Comparison of ENCODE assay signal across 9 cellular contexts in the genomic region with DNA sequence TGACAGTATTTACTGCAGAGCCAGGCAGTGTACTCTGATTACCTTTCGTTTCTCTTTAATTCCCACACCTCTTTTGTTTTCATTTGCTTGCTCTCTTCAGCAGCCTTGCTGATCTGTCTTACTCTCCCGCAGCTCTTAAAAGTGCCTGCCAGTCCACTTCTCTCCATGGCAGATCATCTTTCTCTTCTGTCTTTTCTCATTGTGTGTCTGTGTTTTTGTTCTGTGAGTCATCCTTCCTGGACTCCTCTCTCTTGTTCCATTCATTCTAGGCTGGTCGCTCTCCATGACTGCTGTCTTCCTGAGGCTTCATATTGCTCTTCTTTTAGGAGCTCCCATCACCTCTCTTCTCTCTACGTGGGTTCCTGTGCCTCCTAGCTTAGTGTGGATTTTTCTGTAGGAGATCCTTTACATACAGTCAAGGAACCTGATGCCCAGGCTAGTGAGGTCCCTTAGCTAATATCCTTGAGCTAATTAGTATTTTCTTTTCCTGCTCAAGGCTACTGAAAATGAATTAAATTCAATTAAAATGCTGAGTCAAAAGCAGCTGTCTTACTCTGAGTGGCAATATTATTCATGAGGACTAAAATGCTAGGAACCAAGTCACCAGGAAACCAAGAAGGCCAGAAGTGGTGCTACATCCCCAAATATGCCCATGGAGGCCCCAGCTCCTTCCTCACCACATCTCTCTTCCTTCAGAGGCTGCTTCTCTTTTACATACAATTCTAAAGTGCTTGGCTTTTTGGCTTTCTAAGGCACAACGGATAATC.
DNase-seq lines count a peak whose midpoint lies in the region; ATAC-seq, FAIRE-seq and TF ChIP-seq lines count a peak whose summit lies in the region.
"Had no signal": no experiment of that assay in that cellular context is flagged by ENCODE, and none has a peak within 500 bp of the region (broad histone marks: within the 10 kb centered on the region; RNA-seq: fewer than 3 reads in every experiment).

No MANE protein-coding gene starts in this region.

- peaks cover 11% of the 10 kb centered on the region for H3K36me3 Mint-ChIP-seq in T-helper 2 cell treated with Interferon-gamma antibody and Interleukin-4, amounts not matched to agents 5 μg/mL and 100 μg/mL, for 36 hours (ENCODE audit: low read depth)

- no peak overlapping the region for H3K4me3 Mint-ChIP-seq in T-helper 2 cell treated with Interferon-gamma antibody and Interleukin-4, amounts not matched to agents 5 μg/mL and 100 μg/mL, for 36 hours
- H3K4me3 Mint-ChIP-seq: activated naive CD8-positive, alpha-beta T cell treated with anti-CD3 and anti-CD28 coated beads, Interleukin-2, amount 10 ng/mL, durations not matched to agents 7 days and 5 days had no signal

- ATAC-seq in HG03159 (IDR thresholded peaks at IDR 0.05; ENCODE audit: unreplicated experiment) (no peak), sciatic nerve (no peak)

- no peak for TF ChIP-seq POLR2A in GM12891 (IDR thresholded peaks at IDR 0.05; ENCODE audit: low read depth, low read length)

- no peak overlapping the region for H3K4me3 ChIP-seq in epithelial cell of proximal tubule (ENCODE audit: low read depth, low read length)
- H3K4me3 ChIP-seq in skeletal muscle satellite cell (ENCODE audit: low read length), result peak overlapping the region; percentile 13

- peaks cover 55% of the 10 kb centered on the region for H3K4me1 ChIP-seq in skeletal muscle satellite cell (ENCODE audit: control insufficient read depth, insufficient read depth, low read length)

- H3K27ac Mint-ChIP-seq in T-helper 2 cell treated with Interferon-gamma antibody and Interleukin-4, amounts not matched to agents 5 μg/mL and 100 μg/mL, for 36 hours, result peak overlapping the region; percentile 9
- H3K27ac Mint-ChIP-seq: activated naive CD8-positive, alpha-beta T cell treated with anti-CD3 and anti-CD28 coated beads, Interleukin-2, amount 10 ng/mL, durations not matched to agents 7 days and 5 days had no signal

- FAIRE-seq in GM12891 (lab: Jason Lieb, UNC), result no peak

- no peaks in the 10 kb centered on the region for H3K9me3 Mint-ChIP-seq in T-helper 2 cell treated with Interferon-gamma antibody and Interleukin-4, amounts not matched to agents 5 μg/mL and 100 μg/mL, for 36 hours
- H3K9me3 Mint-ChIP-seq: activated naive CD8-positive, alpha-beta T cell treated with anti-CD3 and anti-CD28 coated beads, Interleukin-2, amount 10 ng/mL, durations not matched to agents 7 days and 5 days had no signal

- H3K4me2 ChIP-seq in skeletal muscle satellite cell (ENCODE audit: low read length), result peak overlapping the region; percentile 65

- no peak for TF ChIP-seq CTCF in epithelial cell of proximal tubule (conservative IDR thresholded peaks at IDR 0.05; ENCODE audit: low read depth, low read length)

- peak overlapping the region; percentile 61 for H3K9ac ChIP-seq in skeletal muscle satellite cell (ENCODE audit: low read depth, low read length)

- no peaks in the 10 kb centered on the region for H3K9me3 ChIP-seq in skeletal muscle satellite cell (replicated peaks; ENCODE audit: low read length)

- DNase-seq in T-helper 2 cell treated with Interferon-gamma antibody and Interleukin-4, amounts not matched to agents 5 μg/mL and 100 μg/mL, for 36 hours (ENCODE audit: low spot score), result no peak
- DNase-seq in T-helper 2 cell (no peak), RPMI7951 (ENCODE audit: low read depth) (peak; percentile 94), epithelial cell of proximal tubule (ENCODE audit: low read depth) (peak; percentile 45), GM12891 (ENCODE audit: insufficient read length, low spot score) (no peak), sciatic nerve (ENCODE audit: low spot score) (no peak)
- DNase-seq: activated naive CD8-positive, alpha-beta T cell treated with anti-CD3 and anti-CD28 coated beads, Interleukin-2, amount 10 ng/mL, durations not matched to agents 7 days and 5 days had no signal

- intact Hi-C loops in sciatic nerve (cut with DNase I), result no loop called here

- peaks cover 46% of the 10 kb centered on the region for H3K4me1 Mint-ChIP-seq in T-helper 2 cell treated with Interferon-gamma antibody and Interleukin-4, amounts not matched to agents 5 μg/mL and 100 μg/mL, for 36 hours (ENCODE audit: low read depth)

- H3K36me3 ChIP-seq in skeletal muscle satellite cell (ENCODE audit: insufficient read depth, low read length), result no peaks in the 10 kb centered on the region

- H3K27me3 ChIP-seq in skeletal muscle satellite cell (ENCODE audit: control insufficient read depth, insufficient read depth, low read length), result no peaks in the 10 kb centered on the region

- H3K27me3 Mint-ChIP-seq in T-helper 2 cell treated with Interferon-gamma antibody and Interleukin-4, amounts not matched to agents 5 μg/mL and 100 μg/mL, for 36 hours (ENCODE audit: low read depth), result no peaks in the 10 kb centered on the region
- H3K27me3 Mint-ChIP-seq: activated naive CD8-positive, alpha-beta T cell treated with anti-CD3 and anti-CD28 coated beads, Interleukin-2, amount 10 ng/mL, durations not matched to agents 7 days and 5 days had no signal

TF ChIP-seq in GM12891, 5 proteins besides CTCF, POLR2A, EP300 and RAD21:
- no peak for TF ChIP-seq POLR2AphosphoS5 (IDR thresholded peaks at IDR 0.05; ENCODE audit: low read depth, low read length)
- TF ChIP-seq POU2F2 (IDR thresholded peaks at IDR 0.05; ENCODE audit: low read depth, low read length), result no peak
- TF ChIP-seq TAF1 (IDR thresholded peaks at IDR 0.05; ENCODE audit: low read depth, low read length), result no peak
- TF ChIP-seq PAX5 (IDR thresholded peaks at IDR 0.05; ENCODE audit: insufficient read depth, low read length, severe bottlenecking), result no peak
- no peak for TF ChIP-seq SPI1 (IDR thresholded peaks at IDR 0.05; ENCODE audit: low read depth, low read length)

Comparison
In these comparisons a context has a peak if more than half of its experiments do, and no peak if none do; other contexts are left out.
1. DNase-seq: peak in RPMI7951 (single experiment) and epithelial cell of proximal tubule (single experiment); none in T-helper 2 cell treated with Interferon-gamma antibody and Interleukin-4, amounts not matched to agents 5 μg/mL and 100 μg/mL, for 36 hours (single experiment), T-helper 2 cell (0 of 5), GM12891 (single experiment) and sciatic nerve (single experiment).